ENCODE assay signal across 18 cellular contexts in the genomic region with DNA sequence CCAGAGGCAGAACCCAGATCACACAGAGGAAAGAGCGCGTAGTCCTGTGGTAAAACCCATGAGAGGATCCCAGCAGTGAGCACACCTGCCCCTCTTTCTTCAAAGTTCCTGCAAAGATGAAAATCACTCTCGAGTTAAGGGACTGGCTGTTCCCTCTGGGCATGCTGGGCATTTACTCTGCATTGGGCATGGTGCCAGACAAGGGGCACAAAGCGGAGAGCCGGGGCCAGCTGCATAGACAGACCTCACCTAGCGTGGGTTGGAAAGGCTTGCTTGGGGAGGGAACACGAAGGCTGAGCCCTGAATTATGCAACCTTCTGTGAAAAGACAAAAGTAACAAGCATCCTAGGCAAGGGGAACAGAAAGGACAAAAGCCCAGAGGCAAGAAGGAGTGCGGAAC.
"Had no signal": no experiment of that assay in that cellular context is flagged by ENCODE, and none has a peak within 500 bp of the region (broad histone marks: within the 10 kb centered on the region; RNA-seq: fewer than 3 reads in every experiment).

No MANE protein-coding gene starts in this region.

- H3K27ac ChIP-seq: colonic mucosa, esophagus muscularis mucosa, neutrophil, tibial artery, uterus had no signal

- H3K9me3 Mint-ChIP-seq: activated CD4-positive, alpha-beta memory T cell treated with anti-CD3 and anti-CD28 coated beads for 36 hours; activated T-cell treated with anti-CD3 and anti-CD28 coated beads, Interleukin-2, amount 50 U/mL, for 4 hours; stimulated activated memory B cell treated with anti-CD40 and anti-IgM and Interleukin-4, amounts not matched to agents 10 μg/mL and 1 μg/mL and 100 μg/mL, for 72 hours had no signal

- H3K36me3 Mint-ChIP-seq: activated CD4-positive, alpha-beta memory T cell treated with anti-CD3 and anti-CD28 coated beads for 36 hours; activated naive CD8-positive, alpha-beta T cell; naive B cell; stimulated activated memory B cell treated with anti-CD40 and anti-IgM and Interleukin-4, amounts not matched to agents 10 μg/mL and 1 μg/mL and 100 μg/mL, for 72 hours had no signal

- H3K9me3 ChIP-seq: colonic mucosa, esophagus muscularis mucosa, neutrophil, tibial artery, uterus had no signal

- H3K4me3 ChIP-seq: colonic mucosa, esophagus muscularis mucosa, lung, tibial artery, uterus had no signal

- H3K27ac Mint-ChIP-seq: activated CD4-positive, alpha-beta memory T cell treated with anti-CD3 and anti-CD28 coated beads for 36 hours; activated CD4-positive, alpha-beta T cell treated with anti-CD3 and anti-CD28 coated beads for 36 hours; activated naive CD8-positive, alpha-beta T cell; stimulated activated memory B cell treated with anti-CD40 and anti-IgM and Interleukin-4, amounts not matched to agents 10 μg/mL and 1 μg/mL and 100 μg/mL, for 72 hours had no signal

- H3K27me3 ChIP-seq: colonic mucosa, neutrophil, uterus had no signal

- H3K4me1 ChIP-seq: colonic mucosa had no signal

- H3K36me3 ChIP-seq: colonic mucosa, esophagus muscularis mucosa, neutrophil, tibial artery, uterus had no signal

- H3K4me3 Mint-ChIP-seq: activated CD4-positive, alpha-beta memory T cell treated with anti-CD3 and anti-CD28 coated beads for 36 hours; activated CD4-positive, alpha-beta T cell treated with anti-CD3 and anti-CD28 coated beads for 36 hours; activated naive CD8-positive, alpha-beta T cell; activated T-cell treated with anti-CD3 and anti-CD28 coated beads, Interleukin-2, amount 50 U/mL, for 4 hours; stimulated activated memory B cell treated with anti-CD40 and anti-IgM and Interleukin-4, amounts not matched to agents 10 μg/mL and 1 μg/mL and 100 μg/mL, for 72 hours had no signal

- H3K4me1 Mint-ChIP-seq: activated CD4-positive, alpha-beta T cell treated with anti-CD3 and anti-CD28 coated beads for 36 hours; naive B cell; stimulated activated memory B cell treated with anti-CD40 and anti-IgM and Interleukin-4, amounts not matched to agents 10 μg/mL and 1 μg/mL and 100 μg/mL, for 72 hours had no signal

- DNase-seq: activated CD4-positive, alpha-beta memory T cell treated with anti-CD3 and anti-CD28 coated beads for 36 hours; activated CD4-positive, alpha-beta T cell treated with anti-CD3 and anti-CD28 coated beads for 36 hours; activated effector memory CD4-positive, alpha-beta T cell treated with anti-CD3 and anti-CD28 coated beads, Interleukin-2, amount 50 U/mL, for 16 hours; activated T-cell treated with anti-CD3 and anti-CD28 coated beads, Interleukin-2, amount 50 U/mL, for 4 hours; amniotic stem cell; caudate nucleus; colonic mucosa; left colon; naive B cell; retina; stimulated activated CD4-positive, alpha-beta T cell treated with anti-CD3 and anti-CD28 coated beads, Interleukin-2, amount 100 ng/mL, for 48 hours; tibial artery; uterus had no signal
